In genomic region chr10:76350583-76350982, GRCh38 we compare ENCODE assay signal across 25 cellular contexts.
DNase-seq lines count a peak whose midpoint lies in the region; ATAC-seq, FAIRE-seq and TF ChIP-seq lines count a peak whose summit lies in the region.
"Had no signal": no experiment of that assay in that cellular context is flagged by ENCODE, and none has a peak within 500 bp of the region (broad histone marks: within the 10 kb centered on the region; RNA-seq: fewer than 3 reads in every experiment).

No MANE protein-coding gene starts in this region.

- no peaks in the 10 kb centered on the region; the same call in 1 of the 2 replicates for H3K9me1 ChIP-seq in IMR-90 (ENCODE audit: insufficient read depth, low read length)

- no peak overlapping the region for H3K9ac ChIP-seq in IMR-90 (ENCODE audit: low read depth, low read length)
- no peak overlapping the region for H3K9ac ChIP-seq in HepG2 (ENCODE audit: insufficient read depth, low read depth, low read length)

- CTCF ChIA-PET in IMR-90 (lab: Yijun Ruan, JAX) (interaction anchor here (0.7 kb wide), 1 partner anchor 31 kb away, joined by 3 read pairs; no protein-coding TSS in a partner anchor), HepG2 (lab: Yijun Ruan, JAX; ENCODE audit: low intra/inter-chr PET ratio, low total read pairs) (no interaction called here)

- in situ Hi-C loops in IMR-90 (cut with MboI; ENCODE audit: low sequenced_read_pairs) (no loop called here), HepG2 (cut with HindIII; ENCODE audit: extremely low pct_ligation_motif_present, low pct_unique_long_range_greater_than_20kb) (no loop called here)

- H3K4ac ChIP-seq in IMR-90 (ENCODE audit: low read depth, low read length) = peak overlapping the region; percentile 73; the same call in 1 of the 2 replicates

- H3K79me1 ChIP-seq in IMR-90 (ENCODE audit: low read depth in 1 of 2, low read length in 2 of 2) = no peaks in the 10 kb centered on the region

- ATAC-seq in IMR-90 (ENCODE audit: low read depth) (no peak), HepG2 (no peak)
- ATAC-seq: natural killer cell treated with Interleukin-12 subunit alpha and Interleukin-12 subunit beta and Interleukin-15 and Interleukin-18, amount 100 ng/mL, for 72 hours had no signal

- H4K5ac ChIP-seq in IMR-90 (ENCODE audit: low read depth, low read length) = peak overlapping the region; percentile 83; the same call in 1 of the 2 replicates

- peak overlapping the region; percentile 37; the same call in 1 of the 3 replicates for H2BK15ac ChIP-seq in IMR-90 (ENCODE audit: low read depth, low read length)

- H3K79me2 ChIP-seq in HepG2 (ENCODE audit: insufficient read depth, low read length) = no peaks in the 10 kb centered on the region

- H2BK120ac ChIP-seq in IMR-90 (ENCODE audit: low read depth, low read length) = peak overlapping the region; percentile 62

- no peak overlapping the region for H2AK9ac ChIP-seq in IMR-90 (replicated peaks; ENCODE audit: low read depth, low read length, poor library complexity)

- peak in 3 of 4 donors; percentile 1 to 52 (median 33) for TF ChIP-seq EP300 in sigmoid colon (IDR thresholded peaks at IDR 0.05)
- no peak for TF ChIP-seq EP300 in HepG2 (IDR thresholded peaks at IDR 0.05; ENCODE audit: low read depth in 2 of 2, low read length in 2 of 2)
- no peak for TF ChIP-seq EP300 in HepG2 (CRISPR knock-in tag; IDR thresholded peaks at IDR 0.05; ENCODE audit: borderline replicate concordance)

- peak; percentile 62 for DNase-seq in AG10803 (ENCODE audit: low read depth)
- no peak for DNase-seq in IMR-90
- peak; percentile 76 for DNase-seq in fibroblast of mammary gland (ENCODE audit: low read depth)
- DNase-seq in sigmoid colon = no peak
- no peak for DNase-seq in HepG2 (ENCODE audit: low spot score)
- no peak for DNase-seq in NCI-H1417 (lab: John Stamatoyannopoulos, UW)
- no peak for DNase-seq in H7
- DNase-seq: activated CD4-positive, alpha-beta T cell treated with anti-CD3 and anti-CD28 coated beads for 4 hours; activated effector memory CD4-positive, alpha-beta T cell treated with anti-CD3 and anti-CD28 coated beads, Interleukin-2, amount 50 U/mL, for 16 hours; activated T-cell treated with anti-CD3 and anti-CD28 coated beads for 4 hours; AML-193; CD4-positive, alpha-beta memory T cell; head of caudate nucleus; kidney; MG63; midbrain; NCI-H2081; NCI-H82; OCI-M1; stimulated activated CD4-positive, alpha-beta T cell treated with anti-CD3 and anti-CD28 coated beads, Interleukin-2, amount 100 ng/mL, for 24 hours had no signal

- H4K20me1 ChIP-seq in IMR-90 (ENCODE audit: insufficient read depth, low read length) (no peaks in the 10 kb centered on the region), HepG2 (ENCODE audit: insufficient read depth, low read length) (no peaks in the 10 kb centered on the region)

- intact Hi-C loops in IMR-90 (cut with micrococcal nuclease) = no loop called here
- intact Hi-C loops in sigmoid colon (cut with DNase I) = loop anchor here (1.0 to 5.0 kb wide), 5 partner anchors 68 to 622 kb away; no protein-coding TSS in a partner anchor
- intact Hi-C loops in HepG2 (cut with micrococcal nuclease; ENCODE audit: unreplicated experiment) = no loop called here

- BruUV-seq in IMR-90 (replicated peaks; lab: Mats Ljungman, UMichigan) = no TSS peak
- BruUV-seq in HepG2 (replicated peaks; lab: Mats Ljungman, UMichigan) = no TSS peak

- peak overlapping the region; percentile 72 for H3K14ac ChIP-seq in IMR-90 (replicated peaks; ENCODE audit: low read depth, low read length)

- no peak overlapping the region for H2AFZ ChIP-seq in IMR-90 (replicated peaks; ENCODE audit: low read length, poor library complexity)
- no peak overlapping the region for H2AFZ ChIP-seq in HepG2 (ENCODE audit: low read length)

- H4K8ac ChIP-seq in IMR-90 (ENCODE audit: low read depth in 2 of 2, low read length in 2 of 2) = peak overlapping the region in 1 of 2 experiments; percentile 38; a peak in 1 of 4 replicates

- H3K36me3 ChIP-seq in IMR-90 (ENCODE audit: control insufficient read depth, insufficient read depth, low read length) (no peaks in the 10 kb centered on the region), sigmoid colon (no peaks in the 10 kb centered on the region), HepG2 (replicated peaks in 1 of 2; ENCODE audit: control insufficient read depth in 1 of 2, insufficient read depth in 2 of 2, low read length in 2 of 2) (no peaks in the 10 kb centered on the region), H7 (replicated peaks; ENCODE audit: control insufficient read depth, insufficient read depth, low read length) (no peaks in the 10 kb centered on the region)
- H3K36me3 ChIP-seq: MG63 had no signal

- POLR2A ChIA-PET in IMR-90 (lab: Charles Lee; ENCODE audit: unreplicated experiment) (no interaction called here), HepG2 (lab: Yijun Ruan, JAX) (no interaction called here)

- no peak overlapping the region for H3K56ac ChIP-seq in IMR-90 (ENCODE audit: extremely low read depth, insufficient read depth, low read length)

- H3K4me2 ChIP-seq in IMR-90 (ENCODE audit: low read depth, low read length) = no peak overlapping the region
- H3K4me2 ChIP-seq in HepG2 (ENCODE audit: low read depth, low read length) = no peak overlapping the region
- H3K4me2 ChIP-seq: smooth muscle cell had no signal

- no peak for FAIRE-seq in HepG2 (lab: Jason Lieb, UNC)
- FAIRE-seq: endothelial cell of umbilical vein, H1, kidney had no signal

- H3K27me3 ChIP-seq in IMR-90 (ENCODE audit: control insufficient read depth, insufficient read depth, low read length) (no peaks in the 10 kb centered on the region), sigmoid colon (no peaks in the 10 kb centered on the region), HepG2 (ENCODE audit: control insufficient read depth in 1 of 2, insufficient read depth in 2 of 2, low read length in 2 of 2) (no peaks in the 10 kb centered on the region), H7 (ENCODE audit: control insufficient read depth, insufficient read depth, low read length) (no peaks in the 10 kb centered on the region)
- H3K27me3 ChIP-seq: MG63 had no signal

- WGBS in IMR-90 (ENCODE audit: extremely low coverage in 2 of 2, insufficient read length in 1 of 2), 2 experiments = no CpG with 5 or more reads among the region's 4 CpGs
- WGBS in sigmoid colon, 2 donors = 80 to 87% methylated on average over 4 of the region's 4 CpGs
- 86% methylated on average over 4 of the region's 4 CpGs for WGBS in HepG2 (ENCODE audit: low lambda C conversion rate)

- H3K4me3 ChIP-seq in AG10803 (ENCODE audit: low read length) (no peak overlapping the region), IMR-90 (ENCODE audit: insufficient read depth, low read depth, low read length) (no peak overlapping the region), fibroblast of mammary gland (ENCODE audit: control insufficient read depth, low read depth, low read length) (no peak overlapping the region), sigmoid colon (no peak overlapping the region), HepG2 (replicated peaks in 1 of 3; ENCODE audit: insufficient read depth in 1 of 3, low read depth in 2 of 3, low read length in 3 of 3) (no peak overlapping the region), H7 (ENCODE audit: insufficient read depth, low read depth, low read length) (no peak overlapping the region)
- H3K4me3 ChIP-seq: MG63, smooth muscle cell had no signal

- H2BK20ac ChIP-seq in IMR-90 (ENCODE audit: low read depth, low read length) = peak overlapping the region; percentile 81

- TF ChIP-seq CTCF in AG10803 (conservative IDR thresholded peaks at IDR 0.05; ENCODE audit: low read length) (no peak), IMR-90 (conservative IDR thresholded peaks at IDR 0.05; ENCODE audit: low read depth, low read length) (no peak), fibroblast of mammary gland (conservative IDR thresholded peaks at IDR 0.05; ENCODE audit: control insufficient read depth, insufficient read depth, low read depth, low read length) (no peak), sigmoid colon (IDR thresholded peaks at IDR 0.05) (no peak), HepG2 (CRISPR knock-in tag; IDR thresholded peaks at IDR 0.05) (no peak)

- H3K18ac ChIP-seq in IMR-90 (ENCODE audit: low read depth, low read length) = peak overlapping the region; percentile 85; the same call in 1 of the 2 replicates

- H2BK5ac ChIP-seq in IMR-90 (ENCODE audit: low read depth, low read length, poor library complexity, severe bottlenecking) = peak overlapping the region; percentile 46

- dilution Hi-C loops in IMR-90 (cut with HindIII; ENCODE audit: low sequenced_read_pairs, unreplicated experiment) = no loop called here

- TF ChIP-seq POLR2A in IMR-90 (IDR thresholded peaks at IDR 0.05; ENCODE audit: low read depth, low read length) (no peak), sigmoid colon (IDR thresholded peaks at IDR 0.05) (no peak), HepG2 (IDR thresholded peaks at IDR 0.05; ENCODE audit: insufficient read depth in 1 of 2, low read depth in 2 of 2, low read length in 2 of 2) (no peak)

- TF ChIP-seq RAD21 in IMR-90 (IDR thresholded peaks at IDR 0.05; ENCODE audit: low read length) = no peak
- no peak for TF ChIP-seq RAD21 in HepG2 (CRISPR knock-in tag; IDR thresholded peaks at IDR 0.05)

- peak overlapping the region; percentile 43; the same call in 1 of the 2 replicates for H4K91ac ChIP-seq in IMR-90 (ENCODE audit: insufficient read depth, low read depth, low read length)

- H3K4me1 ChIP-seq in IMR-90 (ENCODE audit: control insufficient read depth, insufficient read depth, low read length) (peaks cover 11% of the 10 kb centered on the region), sigmoid colon (peaks cover 0 to 53% (median 26%) of the 10 kb centered on the region in 4 donors), HepG2 (ENCODE audit: insufficient read depth, low read length) (no peaks in the 10 kb centered on the region)

- no peak overlapping the region for H3K27ac ChIP-seq in IMR-90 (ENCODE audit: insufficient read depth, low read length)
- H3K27ac ChIP-seq in sigmoid colon = peak overlapping the region in 3 of 4 donors; percentile 51 to 69 (median 57)
- no peak overlapping the region for H3K27ac ChIP-seq in HepG2 (ENCODE audit: extremely low read length, insufficient read depth, low read length)
- H3K27ac ChIP-seq: VCaP had no signal

- H2AK5ac ChIP-seq in IMR-90 (ENCODE audit: low read depth, low read length) = peak overlapping the region; percentile 12

- no peaks in the 10 kb centered on the region for H3K9me3 ChIP-seq in IMR-90 (ENCODE audit: control insufficient read depth, insufficient read depth, low read length)
- no peaks in the 10 kb centered on the region for H3K9me3 ChIP-seq in sigmoid colon
- H3K9me3 ChIP-seq in HepG2 (ENCODE audit: low read length) = no peaks in the 10 kb centered on the region
- H3K9me3 ChIP-seq: MG63 had no signal

- H3K23ac ChIP-seq in IMR-90 (ENCODE audit: low read depth, low read length) = 0 out of 2 replicates have a peak overlapping the region, but pooled peaks have one; percentile 8

TF ChIP-seq in IMR-90, 13 proteins besides CTCF, POLR2A, EP300 and RAD21:
- TF ChIP-seq CEBPB (IDR thresholded peaks at IDR 0.05; ENCODE audit: low read depth, low read length) (peak; percentile 27; the same call in 1 of the 2 replicates), CHD1 (IDR thresholded peaks at IDR 0.05; ENCODE audit: low read depth, low read length) (no peak)

TF ChIP-seq in HepG2, 621 proteins besides CTCF, POLR2A, EP300 and RAD21 (continues in another document):
- no peak for TF ChIP-seq ZNF562 (CRISPR knock-in tag; IDR thresholded peaks at IDR 0.05; ENCODE audit: borderline replicate concordance)
- no peak for TF ChIP-seq NCOA2 (CRISPR knock-in tag; IDR thresholded peaks at IDR 0.05)
- no peak for TF ChIP-seq ARNTL (CRISPR knock-in tag; IDR thresholded peaks at IDR 0.05)
- TF ChIP-seq ZNF20 (CRISPR knock-in tag; IDR thresholded peaks at IDR 0.05) = no peak

Comparison
In these comparisons a context has a peak if more than half of its experiments do, and no peak if none do; other contexts are left out.
1. DNase-seq: peak in AG10803 (single experiment) and fibroblast of mammary gland (single experiment); none in IMR-90 (single experiment), sigmoid colon (single experiment), HepG2 (single experiment), NCI-H1417 (0 of 3) and H7 (single experiment).
2. H3K27ac ChIP-seq: peak in sigmoid colon (3 of 4); none in IMR-90 (single experiment) and HepG2 (single experiment).